Comparison of ENCODE assay signal across 1 cellular context in genomic region chr4:151248519-151248918, GRCh38.
A peak's percentile ranks its signal among the peaks of the same experiment; 100 is the strongest.
TF ChIP-seq lines count a peak whose summit lies in the region.

No MANE protein-coding gene starts in this region.

TF ChIP-seq in HepG2, 621 proteins besides CTCF, POLR2A, EP300 and RAD21 (continued from another document and continues in another):
- TF ChIP-seq ZNF574 (CRISPR knock-in tag; IDR thresholded peaks at IDR 0.05): no peak
- 0 out of 2 replicates have a peak, but pooled peaks have one; percentile 39 for TF ChIP-seq TRIM24 (CRISPR knock-in tag; IDR thresholded peaks at IDR 0.05)
- no peak for TF ChIP-seq ZSCAN20 (CRISPR knock-in tag; IDR thresholded peaks at IDR 0.05; ENCODE audit: borderline replicate concordance)
- no peak for TF ChIP-seq KAT8 (CRISPR knock-in tag; IDR thresholded peaks at IDR 0.05)
- no peak for TF ChIP-seq ZNF614 (CRISPR knock-in tag; IDR thresholded peaks at IDR 0.05; ENCODE audit: borderline replicate concordance)
- TF ChIP-seq E2F2 (CRISPR knock-in tag; IDR thresholded peaks at IDR 0.05; ENCODE audit: borderline replicate concordance): no peak
- TF ChIP-seq NR2C2 (CRISPR knock-in tag; IDR thresholded peaks at IDR 0.05; ENCODE audit: borderline replicate concordance): peak; percentile 16; the same call in 1 of the 2 replicates
- TF ChIP-seq MIER3 (CRISPR knock-in tag; IDR thresholded peaks at IDR 0.05; ENCODE audit: borderline replicate concordance): 0 out of 2 replicates have a peak, but pooled peaks have one; percentile 39
- TF ChIP-seq IRX3 (CRISPR knock-in tag; IDR thresholded peaks at IDR 0.05; ENCODE audit: borderline replicate concordance, low read depth): no peak
- peak in 1 of 2 experiments; percentile 22; a peak in 1 of 4 replicates for TF ChIP-seq NR2F1 (CRISPR knock-in tag; IDR thresholded peaks at IDR 0.05)
- no peak for TF ChIP-seq ZNF839 (CRISPR knock-in tag; IDR thresholded peaks at IDR 0.05; ENCODE audit: borderline replicate concordance)
- TF ChIP-seq FOXP1 (IDR thresholded peaks at IDR 0.05): no peak
- TF ChIP-seq FOXP1 (CRISPR knock-in tag; IDR thresholded peaks at IDR 0.05): peak; percentile 64; the same call in 1 of the 2 replicates
- no peak for TF ChIP-seq CEBPZ (IDR thresholded peaks at IDR 0.05; ENCODE audit: low read length)
- TF ChIP-seq ZNF451 (CRISPR knock-in tag; IDR thresholded peaks at IDR 0.05): no peak
- no peak for TF ChIP-seq ZNF207 (IDR thresholded peaks at IDR 0.05; ENCODE audit: borderline replicate concordance)
- TF ChIP-seq THRA (CRISPR knock-in tag; IDR thresholded peaks at IDR 0.05; ENCODE audit: borderline replicate concordance): 0 out of 2 replicates have a peak, but pooled peaks have one; percentile 38
- TF ChIP-seq POGZ (CRISPR knock-in tag; IDR thresholded peaks at IDR 0.05): peak; percentile 81
- no peak for TF ChIP-seq NR2F6 (IDR thresholded peaks at IDR 0.05)
- TF ChIP-seq NR2F6 (CRISPR knock-in tag; IDR thresholded peaks at IDR 0.05): peak; percentile 36; the same call in 1 of the 2 replicates
- no peak for TF ChIP-seq ZBTB2 (CRISPR knock-in tag; IDR thresholded peaks at IDR 0.05; ENCODE audit: low read depth)
- TF ChIP-seq ELF3 (CRISPR knock-in tag; IDR thresholded peaks at IDR 0.05): 0 out of 2 replicates have a peak, but pooled peaks have one; percentile 19
- TF ChIP-seq SOX6 (IDR thresholded peaks at IDR 0.05): no peak
- TF ChIP-seq SOX6 (CRISPR knock-in tag; IDR thresholded peaks at IDR 0.05): peak; percentile 49; the same call in 1 of the 2 replicates
- 0 out of 2 replicates have a peak, but pooled peaks have one; percentile 24 for TF ChIP-seq GATAD1 (CRISPR knock-in tag; IDR thresholded peaks at IDR 0.05)
- peak; percentile 43; the same call in 1 of the 2 replicates for TF ChIP-seq FOXA3 (CRISPR knock-in tag; IDR thresholded peaks at IDR 0.05)
- peak; percentile 92 for TF ChIP-seq HNF4A (CRISPR knock-in tag; IDR thresholded peaks at IDR 0.05)
- no peak for TF ChIP-seq MTA1 (CRISPR knock-in tag; IDR thresholded peaks at IDR 0.05; ENCODE audit: borderline replicate concordance)
- no peak for TF ChIP-seq ZNF850 (CRISPR knock-in tag; conservative IDR thresholded peaks at IDR 0.05)
- peak; percentile 89 for TF ChIP-seq SIX4 (CRISPR knock-in tag; IDR thresholded peaks at IDR 0.05)
- TF ChIP-seq YY1 (IDR thresholded peaks at IDR 0.05; ENCODE audit: insufficient read depth, insufficient replicate concordance, low read depth, low read length): no peak
- TF ChIP-seq ZNF644 (CRISPR knock-in tag; IDR thresholded peaks at IDR 0.05; ENCODE audit: low read depth): peak; percentile 80
- TF ChIP-seq MATR3 (CRISPR knock-in tag; IDR thresholded peaks at IDR 0.05): no peak
- no peak for TF ChIP-seq SNAPC5 (CRISPR knock-in tag; IDR thresholded peaks at IDR 0.05; ENCODE audit: borderline replicate concordance)
- no peak for TF ChIP-seq DNMT1 (CRISPR knock-in tag; IDR thresholded peaks at IDR 0.05)
- TF ChIP-seq ZNF710 (CRISPR knock-in tag; IDR thresholded peaks at IDR 0.05; ENCODE audit: borderline replicate concordance): peak; percentile 56; the same call in 1 of the 2 replicates
- peak; percentile 58; the same call in 1 of the 2 replicates for TF ChIP-seq ZNF124 (CRISPR knock-in tag; IDR thresholded peaks at IDR 0.05)
- TF ChIP-seq KMT2A (CRISPR knock-in tag; IDR thresholded peaks at IDR 0.05): no peak
- TF ChIP-seq HMG20A (CRISPR knock-in tag; IDR thresholded peaks at IDR 0.05; ENCODE audit: borderline replicate concordance): 0 out of 2 replicates have a peak, but pooled peaks have one; percentile 19
- TF ChIP-seq MIXL1 (CRISPR knock-in tag; IDR thresholded peaks at IDR 0.05): 0 out of 2 replicates have a peak, but pooled peaks have one; percentile 23
- no peak for TF ChIP-seq ARNT (IDR thresholded peaks at IDR 0.05)
- TF ChIP-seq KLF12 (CRISPR knock-in tag; IDR thresholded peaks at IDR 0.05; ENCODE audit: borderline replicate concordance): no peak
- TF ChIP-seq ARID5B (CRISPR knock-in tag; IDR thresholded peaks at IDR 0.05): peak; percentile 73
